8 cellular contexts compared by ENCODE assay signal in the genomic region with DNA sequence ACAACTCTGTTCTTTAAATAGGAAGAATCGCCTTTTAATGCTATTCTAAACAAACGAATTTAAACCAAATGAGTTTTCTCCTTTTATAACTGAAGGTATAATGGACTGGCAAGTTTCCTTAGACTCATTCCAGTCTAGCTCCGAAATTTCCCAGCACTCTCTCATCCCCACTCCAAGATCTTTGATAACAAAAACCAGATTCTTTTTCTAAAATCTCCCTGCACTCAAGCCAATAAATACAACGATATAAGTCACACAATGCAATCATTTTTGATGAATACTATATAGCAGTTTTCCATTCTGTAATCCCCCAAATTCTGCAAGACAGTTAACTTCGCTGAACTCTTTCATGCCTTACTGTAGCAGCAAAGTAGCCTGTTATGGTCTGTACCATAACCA. TPM values are rescaled to one million over a fixed set of nuclear protein-coding genes. Genes with fewer than 3 reads are reported as not detected.
DNase-seq lines count a peak whose midpoint lies in the region; TF ChIP-seq lines count a peak whose summit lies in the region.

No MANE protein-coding gene starts in this region.

- TF ChIP-seq CTCF in fibroblast of the aortic adventitia (IDR thresholded peaks at IDR 0.05; ENCODE audit: insufficient read depth, low read length) (no peak), retinal pigment epithelial cell (conservative IDR thresholded peaks at IDR 0.05; ENCODE audit: low read depth, low read length) (no peak)

- H3K4me3 ChIP-seq in GM08714 (ENCODE audit: low read length) = peak overlapping the region; percentile 88
- peak overlapping the region; percentile 85 for H3K4me3 ChIP-seq in SK-N-MC
- H3K4me3 ChIP-seq in fibroblast of the aortic adventitia (ENCODE audit: low read depth, low read length) = peak overlapping the region; percentile 98
- H3K4me3 ChIP-seq in retinal pigment epithelial cell (ENCODE audit: low read length) = peak overlapping the region; percentile 83

- no peak overlapping the region for H3K27ac ChIP-seq in SK-N-MC

- peaks cover 5% of the 10 kb centered on the region; the same call in 1 of the 2 replicates for H3K36me3 ChIP-seq in SK-N-MC (ENCODE audit: insufficient read depth, low read length)

- DNase-seq in SK-N-MC (ENCODE audit: low read depth, low spot score) (no peak), fibroblast of the aortic adventitia (ENCODE audit: low read depth) (peak; percentile 57), retinal pigment epithelial cell (ENCODE audit: low read depth) (no peak), C1 segment of cervical spinal cord (lab: John Stamatoyannopoulos, UW) (no peak), A172 (ENCODE audit: low spot score) (no peak), LoVo (ENCODE audit: low spot score) (no peak)
- DNase-seq in activated CD4-positive, alpha-beta T cell treated with anti-CD3 and anti-CD28 coated beads for 48 hours = no peak

- H3K9ac ChIP-seq in SK-N-MC (ENCODE audit: insufficient read length) = peak overlapping the region; percentile 83

- no peaks in the 10 kb centered on the region for H3K9me3 ChIP-seq in SK-N-MC (ENCODE audit: low read depth, low read length)

RNA-seq across cellular contexts. Expression of gene OGA, which starts 1.9 kb away (rescaled TPM):
- 93.7 and 165 TPM in 2 replicates for total RNA-seq in fibroblast of the aortic adventitia (ENCODE audit: low replicate concordance)
- total RNA-seq in A172 (2014; rRNA removed; shearing (Covaris generic)) = 82.2 and 98.2 TPM in 2 replicates

RNA-seq across cellular contexts. Expression of gene KCNIP2, which starts 27.2 kb away (rescaled TPM):
- 0.82 and 1.2 TPM in 2 replicates for total RNA-seq in fibroblast of the aortic adventitia (ENCODE audit: low replicate concordance)
- 2.8 TPM in 1 of 2 replicates, not detected in the other for total RNA-seq in A172 (2014; rRNA removed; shearing (Covaris generic))

RNA-seq across cellular contexts. Expression of gene NPM3, which starts 33.1 kb away (rescaled TPM):
- 54.4 and 70.9 TPM in 2 replicates for total RNA-seq in fibroblast of the aortic adventitia (ENCODE audit: low replicate concordance)
- 65.5 and 96.9 TPM in 2 replicates for total RNA-seq in A172 (2014; rRNA removed; shearing (Covaris generic))

RNA-seq across cellular contexts. Expression of gene FGF8, which starts 40.5 kb away (rescaled TPM):
- total RNA-seq in fibroblast of the aortic adventitia (ENCODE audit: low replicate concordance) = not detected in 2 replicates
- total RNA-seq in A172 (2014; rRNA removed; shearing (Covaris generic)) = not detected in 2 replicates
